In genomic region chr6:119078449-119079287, GRCh38 we compare ENCODE assay signal across 8 cellular contexts. TPM values are rescaled to one million over a fixed set of nuclear protein-coding genes. Genes with fewer than 3 reads are reported as not detected.
DNase-seq lines count a peak whose midpoint lies in the region; ATAC-seq and TF ChIP-seq lines count a peak whose summit lies in the region.

Gene FAM184A, minus strand, starts transcription at chr6:119078664. Its CDS starts 365 bp downstream, at chr6:119078299.

- POLR2A ChIA-PET in activated CD4-positive, alpha-beta T cell treated with anti-CD3 and anti-CD28 coated beads for 36 hours (lab: Charles Lee): interaction anchor here (0.9 to 1.0 kb wide), 2 partner anchors 26 to 29 kb away, joined by 3 to 4 read pairs; no protein-coding TSS in a partner anchor

- DNase-seq in NCI-H345 (lab: John Stamatoyannopoulos, UW) (peak; percentile 78), left lobe of liver (ENCODE audit: low spot score) (peak; percentile 75)
- DNase-seq in activated CD4-positive, alpha-beta T cell treated with anti-CD3 and anti-CD28 coated beads for 36 hours: peak; percentile 82
- DNase-seq in stimulated activated CD4-positive, alpha-beta T cell treated with anti-CD3 and anti-CD28 coated beads, Interleukin-2, amount 100 ng/mL, for 24 hours: peak; percentile 71 to 74

- H3K9me3 Mint-ChIP-seq in activated CD4-positive, alpha-beta T cell treated with anti-CD3 and anti-CD28 coated beads for 36 hours (ENCODE audit: low read depth): peaks cover 15% of the 10 kb centered on the region

- H3K36me3 Mint-ChIP-seq in activated CD4-positive, alpha-beta T cell treated with anti-CD3 and anti-CD28 coated beads for 36 hours (ENCODE audit: low read depth): peaks cover 9% of the 10 kb centered on the region

- H3K4me1 Mint-ChIP-seq in activated CD4-positive, alpha-beta T cell treated with anti-CD3 and anti-CD28 coated beads for 36 hours: peaks cover 46% of the 10 kb centered on the region

- H3K4me3 Mint-ChIP-seq in activated CD4-positive, alpha-beta T cell treated with anti-CD3 and anti-CD28 coated beads for 36 hours: peak within 1 kb of the TSS; percentile 77

- intact Hi-C loops in activated CD4-positive, alpha-beta T cell treated with anti-CD3 and anti-CD28 coated beads for 36 hours (cut with DNase I, micrococcal nuclease): loop anchor here (1.0 to 10.0 kb wide), 9 partner anchors 32 to 1404 kb away; partner anchors contain the start of genes MCM9 (in 2 of the 2), ASF1A (in 1 of the 2), CEP85L (in 1 of the 2) and MAN1A1 (in 1 of the 2)

- H3K27me3 Mint-ChIP-seq in activated CD4-positive, alpha-beta T cell treated with anti-CD3 and anti-CD28 coated beads for 36 hours: no peaks in the 10 kb centered on the region

- CTCF ChIA-PET in activated CD4-positive, alpha-beta T cell treated with anti-CD3 and anti-CD28 coated beads for 36 hours (lab: Charles Lee): interaction anchor here (0.7 to 2.4 kb wide), 6 partner anchors 19 to 144 kb away, joined by 3 to 16 read pairs (median 4); partner anchors contain the start of gene MCM9

- peak; percentile 15; the same call in 1 of the 2 replicates for TF ChIP-seq CTCF in 22Rv1 (IDR thresholded peaks at IDR 0.05)

- peak within 1 kb of the TSS; percentile 56 for H3K27ac ChIP-seq in 22Rv1
- peak within 1 kb of the TSS; percentile 75 for H3K27ac ChIP-seq in cingulate gyrus (ENCODE audit: low read depth, low read length)

- peak within 1 kb of the TSS; percentile 94 for H3K27ac Mint-ChIP-seq in activated CD4-positive, alpha-beta T cell treated with anti-CD3 and anti-CD28 coated beads for 36 hours

- ATAC-seq in GM18519 (IDR thresholded peaks at IDR 0.05; ENCODE audit: low FRiP score, unreplicated experiment): peak; percentile 66
- ATAC-seq in HG03066 (IDR thresholded peaks at IDR 0.05; ENCODE audit: low read depth, unreplicated experiment): peak; percentile 58
- peak; percentile 37 for ATAC-seq in activated CD4-positive, alpha-beta T cell treated with anti-CD3 and anti-CD28 coated beads for 36 hours
- ATAC-seq in left lobe of liver: peak; percentile 89

RNA-seq across cellular contexts. Expression of gene FAM184A, which starts in this region (rescaled TPM):
- total RNA-seq in activated CD4-positive, alpha-beta T cell treated with anti-CD3 and anti-CD28 coated beads for 36 hours: 10 to 100 TPM; 13.8 to 14.5 TPM
- 3.8 TPM for total RNA-seq in left lobe of liver

Comparison
In these comparisons a context has a peak if more than half of its experiments do, and no peak if none do; other contexts are left out.
1. Peak in every context shown above with its lines: DNase-seq, ATAC-seq and H3K27ac ChIP-seq.
2. ATAC-seq: peak in every context shown above with its lines; median percentile 89 in left lobe of liver; 66 in GM18519; 58 in HG03066; 37 in activated CD4-positive, alpha-beta T cell treated with anti-CD3 and anti-CD28 coated beads for 36 hours.